9 cellular contexts compared by ENCODE assay signal in the genomic region with DNA sequence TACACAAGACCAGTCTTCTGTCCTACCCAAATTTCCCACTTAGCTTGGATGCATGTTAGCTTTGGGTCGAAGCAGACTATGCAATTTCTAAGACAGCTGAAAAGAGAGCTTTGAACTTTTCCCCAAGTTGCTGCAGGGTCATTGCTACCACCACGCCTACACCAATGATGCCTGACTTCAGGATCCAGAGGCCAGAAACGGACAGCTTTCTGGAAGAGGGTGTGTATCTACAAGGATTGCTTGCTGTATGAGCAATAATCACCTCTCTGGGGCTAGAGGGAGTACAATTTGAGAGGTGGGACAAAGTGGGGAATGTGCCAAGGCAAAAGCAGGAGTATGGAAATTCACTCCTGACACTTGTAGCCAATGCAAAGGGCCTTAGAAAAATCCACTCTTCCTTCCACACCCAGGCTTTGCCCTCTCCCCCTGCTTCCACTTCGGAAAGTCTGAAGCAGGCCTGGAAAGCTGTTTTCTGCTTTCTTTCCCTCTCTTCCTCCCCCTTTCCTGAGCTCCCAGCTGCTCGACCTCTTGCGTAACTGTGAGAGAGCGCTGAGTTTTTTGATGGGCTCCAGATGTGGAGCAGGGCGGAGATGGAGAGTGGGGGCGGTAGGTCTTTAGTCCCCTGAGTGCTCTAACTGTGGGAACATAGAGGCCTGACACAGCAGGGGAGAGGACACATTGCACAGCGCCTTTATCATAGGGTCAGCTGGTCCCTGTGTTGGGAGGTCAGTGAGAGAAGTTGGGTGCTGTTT. TPM values are rescaled to one million over a fixed set of nuclear protein-coding genes. Genes with fewer than 3 reads are reported as not detected.
DNase-seq lines count a peak whose midpoint lies in the region; TF ChIP-seq lines count a peak whose summit lies in the region.
"Had no signal": no experiment of that assay in that cellular context is flagged by ENCODE, and none has a peak within 500 bp of the region (broad histone marks: within the 10 kb centered on the region; RNA-seq: fewer than 3 reads in every experiment).

No MANE protein-coding gene starts in this region.

- H2BK5ac ChIP-seq in mesenchymal stem cell (ENCODE audit: low read depth, low read length, poor library complexity, severe bottlenecking), result peak overlapping the region; percentile 73

- peak overlapping the region; percentile 96 for H3K27ac ChIP-seq in mesenchymal stem cell (ENCODE audit: low read length, poor library complexity, severe bottlenecking)
- peak overlapping the region in 2 of 3 donors; percentile 56 to 63 for H3K27ac ChIP-seq in thyroid gland

- no peak overlapping the region for H3K4me3 Mint-ChIP-seq in activated T-helper 2 cell treated with anti-CD3 and anti-CD28 coated beads, Interferon-gamma antibody, Interleukin-2, Interleukin-4, amounts not matched to agents 10 μg/mL and 5 μg/mL and 100 μg/mL, durations not matched to agents 14 hours and 24 hours and 36 hours (ENCODE audit: low read depth)
- H3K4me3 Mint-ChIP-seq: stimulated activated naive CD8-positive, alpha-beta T cell treated with anti-CD3 and anti-CD28 coated beads, Interleukin-15, Interleukin-2, amounts not matched to agents 100 ng/mL and 50 ng/mL, for 24 hours had no signal

- DNase-seq in Kasumi-1 (lab: John Stamatoyannopoulos, UW) (peak; percentile 10 to 24), dedifferentiated amniotic fluid mesenchymal stem cell (ENCODE audit: extremely low spot score) (peak; percentile 94), mesenchymal stem cell (peak; percentile 99), thyroid gland (no peak), GM13977 (ENCODE audit: low spot score) (no peak), GM13976 (ENCODE audit: low spot score) (no peak)
- no peak for DNase-seq in NK-92 treated with Interleukin-12 subunit alpha and Interleukin-12 subunit beta, amount 100 ng/mL, for 24 hours (lab: John Stamatoyannopoulos, UW)
- DNase-seq in activated T-helper 2 cell treated with anti-CD3 and anti-CD28 coated beads, Interferon-gamma antibody, Interleukin-2, Interleukin-4, amounts not matched to agents 10 μg/mL and 5 μg/mL and 100 μg/mL, durations not matched to agents 14 hours and 24 hours and 36 hours (ENCODE audit: low spot score), result no peak

- TF ChIP-seq POLR2A in thyroid gland (IDR thresholded peaks at IDR 0.05), result peak in 1 of 2 donors; percentile 19

- H4K91ac ChIP-seq in mesenchymal stem cell (ENCODE audit: low read length), result peak overlapping the region; percentile 34

- H2BK12ac ChIP-seq in mesenchymal stem cell (ENCODE audit: low read length in 2 of 2), result peak overlapping the region; percentile 43 to 68

- H2AFZ ChIP-seq in mesenchymal stem cell (ENCODE audit: low read depth, low read length), result no peak overlapping the region

- H3K36me3 ChIP-seq in mesenchymal stem cell (ENCODE audit: control insufficient read depth in 1 of 2, insufficient read depth in 2 of 2, low read depth in 1 of 2, low read length in 2 of 2) (peaks cover 27 to 28% of the 10 kb centered on the region in 2 experiments), thyroid gland (peaks cover 23 to 27% of the 10 kb centered on the region in 2 donors)

- H3K4me1 Mint-ChIP-seq in activated T-helper 2 cell treated with anti-CD3 and anti-CD28 coated beads, Interferon-gamma antibody, Interleukin-2, Interleukin-4, amounts not matched to agents 10 μg/mL and 5 μg/mL and 100 μg/mL, durations not matched to agents 14 hours and 24 hours and 36 hours (ENCODE audit: low read depth), result peaks cover 14% of the 10 kb centered on the region

- H3K4me3 ChIP-seq in mesenchymal stem cell (ENCODE audit: insufficient read depth in 1 of 2, low read depth in 1 of 2, low read length in 2 of 2), result peak overlapping the region in 1 of 2 experiments; percentile 50
- H3K4me3 ChIP-seq in thyroid gland (replicated peaks in 1 of 3), result no peak overlapping the region

- no peak overlapping the region for H3K27ac Mint-ChIP-seq in activated T-helper 2 cell treated with anti-CD3 and anti-CD28 coated beads, Interferon-gamma antibody, Interleukin-2, Interleukin-4, amounts not matched to agents 10 μg/mL and 5 μg/mL and 100 μg/mL, durations not matched to agents 14 hours and 24 hours and 36 hours
- H3K27ac Mint-ChIP-seq: stimulated activated naive CD8-positive, alpha-beta T cell treated with anti-CD3 and anti-CD28 coated beads, Interleukin-15, Interleukin-2, amounts not matched to agents 100 ng/mL and 50 ng/mL, for 24 hours had no signal

- intact Hi-C loops in thyroid gland (cut with DNase I), result loop anchor here (5.0 kb wide), 1 partner anchor 52 kb away; no protein-coding TSS in a partner anchor
- intact Hi-C loops in activated T-helper 2 cell treated with anti-CD3 and anti-CD28 coated beads, Interferon-gamma antibody, Interleukin-2, Interleukin-4, amounts not matched to agents 10 μg/mL and 5 μg/mL and 100 μg/mL, durations not matched to agents 14 hours and 24 hours and 36 hours (cut with micrococcal nuclease), result no loop called here

- peak overlapping the region; percentile 52 for H4K8ac ChIP-seq in mesenchymal stem cell (ENCODE audit: low read length)

- no peaks in the 10 kb centered on the region for H3K9me3 Mint-ChIP-seq in activated T-helper 2 cell treated with anti-CD3 and anti-CD28 coated beads, Interferon-gamma antibody, Interleukin-2, Interleukin-4, amounts not matched to agents 10 μg/mL and 5 μg/mL and 100 μg/mL, durations not matched to agents 14 hours and 24 hours and 36 hours
- H3K9me3 Mint-ChIP-seq: stimulated activated naive CD8-positive, alpha-beta T cell treated with anti-CD3 and anti-CD28 coated beads, Interleukin-15, Interleukin-2, amounts not matched to agents 100 ng/mL and 50 ng/mL, for 24 hours had no signal

- H3K36me3 Mint-ChIP-seq in activated T-helper 2 cell treated with anti-CD3 and anti-CD28 coated beads, Interferon-gamma antibody, Interleukin-2, Interleukin-4, amounts not matched to agents 10 μg/mL and 5 μg/mL and 100 μg/mL, durations not matched to agents 14 hours and 24 hours and 36 hours (ENCODE audit: low read depth), result peaks cover 20% of the 10 kb centered on the region

- H3K23ac ChIP-seq in mesenchymal stem cell (ENCODE audit: low read length in 2 of 2), result peak overlapping the region in 1 of 2 experiments; percentile 7

- no peak for TF ChIP-seq CTCF in thyroid gland (IDR thresholded peaks at IDR 0.05)
- TF ChIP-seq CTCF in GM13977 (IDR thresholded peaks at IDR 0.05; ENCODE audit: extremely low read depth, insufficient read depth, missing control alignments), result no peak
- TF ChIP-seq CTCF in GM13976 (IDR thresholded peaks at IDR 0.05; ENCODE audit: borderline replicate concordance, control extremely low read depth, extremely low read depth, insufficient read depth, missing control alignments), result no peak

- H2BK120ac ChIP-seq in mesenchymal stem cell (ENCODE audit: low read depth, low read length), result peak overlapping the region; percentile 29

- 10% methylated on average over 9 of the region's 10 CpGs for WGBS in mesenchymal stem cell
- 52 to 55% methylated on average over 9 to 10 of the region's 10 CpGs for WGBS in thyroid gland, 2 donors

- H3K4me1 ChIP-seq in mesenchymal stem cell (ENCODE audit: control insufficient read depth, insufficient read depth, low read depth, low read length), result peaks cover 34% of the 10 kb centered on the region
- peaks cover 6 to 29% of the 10 kb centered on the region in 2 donors for H3K4me1 ChIP-seq in thyroid gland

- H3K14ac ChIP-seq in mesenchymal stem cell (ENCODE audit: low read length in 2 of 2), result no peak overlapping the region

- in situ Hi-C loops in GM13977 (cut with MboI; ENCODE audit: low pct_unique_long_range_greater_than_20kb, low sequenced_read_pairs, unreplicated experiment) (no loop called here), GM13976 (cut with MboI; ENCODE audit: low sequenced_read_pairs, unreplicated experiment) (no loop called here)

- H3K18ac ChIP-seq in mesenchymal stem cell (ENCODE audit: low read depth in 1 of 2, low read length in 2 of 2), result peak overlapping the region; percentile 78 to 93

- peaks cover 21% of the 10 kb centered on the region for H3K27me3 Mint-ChIP-seq in activated T-helper 2 cell treated with anti-CD3 and anti-CD28 coated beads, Interferon-gamma antibody, Interleukin-2, Interleukin-4, amounts not matched to agents 10 μg/mL and 5 μg/mL and 100 μg/mL, durations not matched to agents 14 hours and 24 hours and 36 hours (ENCODE audit: low read depth)

- no peak overlapping the region for H2BK15ac ChIP-seq in mesenchymal stem cell (ENCODE audit: low read depth, poor library complexity, severe bottlenecking)

- H3K9me3 ChIP-seq in mesenchymal stem cell (ENCODE audit: control insufficient read depth, low read length), result no peaks in the 10 kb centered on the region
- no peaks in the 10 kb centered on the region for H3K9me3 ChIP-seq in thyroid gland

- peak overlapping the region; percentile 44 for H3K4me2 ChIP-seq in mesenchymal stem cell (ENCODE audit: low read length, poor library complexity, severe bottlenecking)

- peak overlapping the region; percentile 66 for H3K9ac ChIP-seq in mesenchymal stem cell (ENCODE audit: low read length)

- peak overlapping the region; percentile 24 to 77 for H3K4ac ChIP-seq in mesenchymal stem cell (ENCODE audit: low read depth in 1 of 2, low read length in 2 of 2)

- H3K27me3 ChIP-seq in mesenchymal stem cell (ENCODE audit: control insufficient read depth in 1 of 2, insufficient read depth in 1 of 2, low read length in 2 of 2) (no peaks in the 10 kb centered on the region), thyroid gland (no peaks in the 10 kb centered on the region)

- peak overlapping the region; percentile 93 for H2AK5ac ChIP-seq in mesenchymal stem cell (ENCODE audit: low read length, severe bottlenecking)

- peaks cover 12% of the 10 kb centered on the region for H3K79me1 ChIP-seq in mesenchymal stem cell (replicated peaks; ENCODE audit: low read length, poor library complexity, severe bottlenecking)

RNA-seq across cellular contexts. Expression of a gene that starts 2.1 kb away (rescaled TPM):
- 124 TPM for polyA plus RNA-seq in mesenchymal stem cell (2013, experiment 1 of 2)
- polyA plus RNA-seq in mesenchymal stem cell (2013, experiment 2 of 2), result 114 TPM
- 100 to 1,000 TPM in 3 of 4 donors, 10 to 100 TPM in 1; 73.2 to 158 (median 120) TPM for total RNA-seq in thyroid gland
- total RNA-seq in activated T-helper 2 cell treated with anti-CD3 and anti-CD28 coated beads, Interferon-gamma antibody, Interleukin-2, Interleukin-4, amounts not matched to agents 10 μg/mL and 5 μg/mL and 100 μg/mL, durations not matched to agents 14 hours and 24 hours and 36 hours, result 2.1 and 2.2 TPM in 2 replicates

RNA-seq across cellular contexts. Expression of a gene that starts 33.1 kb away (rescaled TPM):
- 251 TPM for polyA plus RNA-seq in mesenchymal stem cell (2013, experiment 1 of 2)
- polyA plus RNA-seq in mesenchymal stem cell (2013, experiment 2 of 2), result 261 TPM
- total RNA-seq in thyroid gland, result 100 to 1,000 TPM; 103 to 157 (median 112) TPM
- 132 and 133 TPM in 2 replicates for total RNA-seq in activated T-helper 2 cell treated with anti-CD3 and anti-CD28 coated beads, Interferon-gamma antibody, Interleukin-2, Interleukin-4, amounts not matched to agents 10 μg/mL and 5 μg/mL and 100 μg/mL, durations not matched to agents 14 hours and 24 hours and 36 hours

RNA-seq across cellular contexts. Expression of a gene that starts 39.6 kb away (rescaled TPM):
- polyA plus RNA-seq in mesenchymal stem cell (2013, experiment 1 of 2), result 19.2 TPM
- 18.5 TPM for polyA plus RNA-seq in mesenchymal stem cell (2013, experiment 2 of 2)
- 10 to 100 TPM; 35.5 to 91.1 (median 55.5) TPM for total RNA-seq in thyroid gland
- 14.2 and 15.4 TPM in 2 replicates for total RNA-seq in activated T-helper 2 cell treated with anti-CD3 and anti-CD28 coated beads, Interferon-gamma antibody, Interleukin-2, Interleukin-4, amounts not matched to agents 10 μg/mL and 5 μg/mL and 100 μg/mL, durations not matched to agents 14 hours and 24 hours and 36 hours

Comparison
In these comparisons a context has a peak if more than half of its experiments do, and no peak if none do; other contexts are left out.
1. DNase-seq: peak in Kasumi-1 (2 of 2), dedifferentiated amniotic fluid mesenchymal stem cell (single experiment) and mesenchymal stem cell (single experiment); none in thyroid gland (0 of 2), GM13977 (single experiment), NK-92 treated with Interleukin-12 subunit alpha and Interleukin-12 subunit beta, amount 100 ng/mL, for 24 hours (single experiment), GM13976 (single experiment) and activated T-helper 2 cell treated with anti-CD3 and anti-CD28 coated beads, Interferon-gamma antibody, Interleukin-2, Interleukin-4, amounts not matched to agents 10 μg/mL and 5 μg/mL and 100 μg/mL, durations not matched to agents 14 hours and 24 hours and 36 hours (single experiment).
2. RNA of a gene that starts 2.1 kb away (total RNA-seq): 73.2 to 158 TPM in thyroid gland; 2.1 to 2.2 TPM in activated T-helper 2 cell treated with anti-CD3 and anti-CD28 coated beads, Interferon-gamma antibody, Interleukin-2, Interleukin-4, amounts not matched to agents 10 μg/mL and 5 μg/mL and 100 μg/mL, durations not matched to agents 14 hours and 24 hours and 36 hours; every median in the first group is over 10 times any median in the second.